In genomic region chr4:183337349-183337748, GRCh38 we compare ENCODE assay signal across 21 cellular contexts. TPM values are rescaled to one million over a fixed set of nuclear protein-coding genes. Genes with fewer than 3 reads are reported as not detected.
DNase-seq lines count a peak whose midpoint lies in the region; ATAC-seq and TF ChIP-seq lines count a peak whose summit lies in the region.
"Had no signal": no experiment of that assay in that cellular context is flagged by ENCODE, and none has a peak within 500 bp of the region (broad histone marks: within the 10 kb centered on the region; RNA-seq: fewer than 3 reads in every experiment).

No MANE protein-coding gene starts in this region.

- H3K18ac ChIP-seq in mesenchymal stem cell (ENCODE audit: low read depth in 1 of 2, low read length in 2 of 2) = no peak overlapping the region

- intact Hi-C loops in stomach (cut with DNase I; ENCODE audit: low total_unique reads) = no loop called here

- H3K36me3 ChIP-seq in mesenchymal stem cell (ENCODE audit: control insufficient read depth in 1 of 2, insufficient read depth in 2 of 2, low read depth in 1 of 2, low read length in 2 of 2) = no peaks in the 10 kb centered on the region
- no peaks in the 10 kb centered on the region for H3K36me3 ChIP-seq in stomach
- no peaks in the 10 kb centered on the region for H3K36me3 ChIP-seq in H7 (replicated peaks; ENCODE audit: control insufficient read depth, insufficient read depth, low read length)
- H3K36me3 ChIP-seq: MG63 had no signal

- no peak overlapping the region for H3K27ac Mint-ChIP-seq in activated CD8-positive, alpha-beta memory T cell treated with anti-CD3 and anti-CD28 coated beads, Interleukin-2, amount 10 ng/mL, durations not matched to agents 7 days and 5 days
- H3K27ac Mint-ChIP-seq in activated T-helper 17 cell treated with anti-CD3 and anti-CD28 coated beads, Interleukin-2, amount 50 U/mL, for 72 hours = no peak overlapping the region

- H3K14ac ChIP-seq in mesenchymal stem cell (ENCODE audit: low read length in 2 of 2) = no peak overlapping the region

- CTCF ChIA-PET in activated CD8-positive, alpha-beta memory T cell treated with anti-CD3 and anti-CD28 coated beads, Interleukin-2, amount 10 ng/mL, durations not matched to agents 7 days and 5 days (lab: Charles Lee) = no interaction called here

- H4K91ac ChIP-seq in mesenchymal stem cell (ENCODE audit: low read length) = peak overlapping the region; percentile 79

- H3K23ac ChIP-seq in mesenchymal stem cell (ENCODE audit: low read length in 2 of 2) = no peak overlapping the region

- TF ChIP-seq CTCF in coronary artery (IDR thresholded peaks at IDR 0.05) (no peak), stomach (IDR thresholded peaks at IDR 0.05) (no peak)

- no peak overlapping the region for H2AFZ ChIP-seq in mesenchymal stem cell (ENCODE audit: low read depth, low read length)
- H2AFZ ChIP-seq: GM23248 had no signal

- H3K4me3 ChIP-seq in coronary artery = no peak overlapping the region
- H3K4me3 ChIP-seq in mesenchymal stem cell (ENCODE audit: insufficient read depth in 1 of 2, low read depth in 1 of 2, low read length in 2 of 2) = no peak overlapping the region
- H3K4me3 ChIP-seq in stomach = no peak overlapping the region
- no peak overlapping the region for H3K4me3 ChIP-seq in H7 (ENCODE audit: insufficient read depth, low read depth, low read length)
- H3K4me3 ChIP-seq: GM23248, MG63 had no signal

- H3K9me3 Mint-ChIP-seq in activated CD8-positive, alpha-beta memory T cell treated with anti-CD3 and anti-CD28 coated beads, Interleukin-2, amount 10 ng/mL, durations not matched to agents 7 days and 5 days (ENCODE audit: low read depth) = no peaks in the 10 kb centered on the region
- no peaks in the 10 kb centered on the region for H3K9me3 Mint-ChIP-seq in activated T-helper 17 cell treated with anti-CD3 and anti-CD28 coated beads, Interleukin-2, amount 50 U/mL, for 72 hours
- H3K9me3 Mint-ChIP-seq: CD8-positive, alpha-beta memory T cell had no signal

- peaks cover 25% of the 10 kb centered on the region for H3K27me3 Mint-ChIP-seq in activated CD8-positive, alpha-beta memory T cell treated with anti-CD3 and anti-CD28 coated beads, Interleukin-2, amount 10 ng/mL, durations not matched to agents 7 days and 5 days
- H3K27me3 Mint-ChIP-seq in activated T-helper 17 cell treated with anti-CD3 and anti-CD28 coated beads, Interleukin-2, amount 50 U/mL, for 72 hours = peaks cover 11% of the 10 kb centered on the region

- H3K27ac ChIP-seq in coronary artery = no peak overlapping the region
- no peak overlapping the region for H3K27ac ChIP-seq in mesenchymal stem cell (ENCODE audit: low read length, poor library complexity, severe bottlenecking)
- H3K27ac ChIP-seq in stomach = no peak overlapping the region
- H3K27ac ChIP-seq: 22Rv1, GM23248 had no signal

- H3K4me3 Mint-ChIP-seq in activated CD8-positive, alpha-beta memory T cell treated with anti-CD3 and anti-CD28 coated beads, Interleukin-2, amount 10 ng/mL, durations not matched to agents 7 days and 5 days = no peak overlapping the region
- H3K4me3 Mint-ChIP-seq in activated T-helper 17 cell treated with anti-CD3 and anti-CD28 coated beads, Interleukin-2, amount 50 U/mL, for 72 hours = no peak overlapping the region
- H3K4me3 Mint-ChIP-seq: CD8-positive, alpha-beta memory T cell had no signal

- TF ChIP-seq POLR2A in stomach (IDR thresholded peaks at IDR 0.05) = no peak

- no peaks in the 10 kb centered on the region for H3K79me1 ChIP-seq in mesenchymal stem cell (replicated peaks; ENCODE audit: low read length, poor library complexity, severe bottlenecking)

- no peak overlapping the region for H4K8ac ChIP-seq in mesenchymal stem cell (ENCODE audit: low read length)

- H3K4me2 ChIP-seq in mesenchymal stem cell (ENCODE audit: low read length, poor library complexity, severe bottlenecking) = no peak overlapping the region

- H3K4me1 ChIP-seq in mesenchymal stem cell (ENCODE audit: control insufficient read depth, insufficient read depth, low read depth, low read length) (peaks cover 7% of the 10 kb centered on the region), stomach (peaks cover 0 to 17% (median 3%) of the 10 kb centered on the region in 4 donors)

- H3K9me3 ChIP-seq in mesenchymal stem cell (ENCODE audit: control insufficient read depth, low read length) (no peaks in the 10 kb centered on the region), stomach (no peaks in the 10 kb centered on the region)
- H3K9me3 ChIP-seq: MG63 had no signal

- peaks cover 6% of the 10 kb centered on the region for H3K4me1 Mint-ChIP-seq in activated CD8-positive, alpha-beta memory T cell treated with anti-CD3 and anti-CD28 coated beads, Interleukin-2, amount 10 ng/mL, durations not matched to agents 7 days and 5 days
- H3K4me1 Mint-ChIP-seq in activated T-helper 17 cell treated with anti-CD3 and anti-CD28 coated beads, Interleukin-2, amount 50 U/mL, for 72 hours = no peaks in the 10 kb centered on the region

- peak overlapping the region; percentile 42 for H2BK120ac ChIP-seq in mesenchymal stem cell (ENCODE audit: low read depth, low read length)

- DNase-seq in activated CD8-positive, alpha-beta memory T cell treated with anti-CD3 and anti-CD28 coated beads, Interleukin-2, amount 10 ng/mL, durations not matched to agents 7 days and 5 days = peak; percentile 12
- no peak for DNase-seq in activated CD8-positive, alpha-beta memory T cell treated with anti-CD3 and anti-CD28 coated beads, Interleukin-2, amount 50 U/mL, for 4 hours
- DNase-seq in coronary artery (ENCODE audit: low spot score) = peak; percentile 62
- no peak for DNase-seq in mesenchymal stem cell
- peak; percentile 13 for DNase-seq in stomach
- no peak for DNase-seq in H7
- DNase-seq: CD8-positive, alpha-beta memory T cell; DMS79 treated with DMSO at 0.1 percent for 48 hours; GM23248; Karpas-422; MG63; NCI-H1092 treated with DMSO at 0.1 percent for 48 hours; NCI-H1694; NCI-H226; NCI-H526; SHP77 treated with DMSO at 0.1 percent for 48 hours had no signal

- WGBS in mesenchymal stem cell = 91% methylated on average over 7 of the region's 9 CpGs
- WGBS in stomach, 5 donors = 67 to 89% (median 86%) methylated on average over 1 to 9 of the region's 9 CpGs

- peak overlapping the region in 1 of 2 experiments; percentile 92 for H3K4ac ChIP-seq in mesenchymal stem cell (ENCODE audit: low read depth in 1 of 2, low read length in 2 of 2)

- H2BK15ac ChIP-seq in mesenchymal stem cell (ENCODE audit: low read depth, poor library complexity, severe bottlenecking) = peak overlapping the region; percentile 45

- H3K27me3 ChIP-seq in mesenchymal stem cell (ENCODE audit: control insufficient read depth in 1 of 2, insufficient read depth in 1 of 2, low read length in 2 of 2) (no peaks in the 10 kb centered on the region), stomach (peaks cover 0 to under 1% (median 0%) of the 10 kb centered on the region in 3 donors), H7 (ENCODE audit: control insufficient read depth, insufficient read depth, low read length) (no peaks in the 10 kb centered on the region)
- H3K27me3 ChIP-seq: MG63 had no signal

- ATAC-seq in activated CD8-positive, alpha-beta memory T cell treated with anti-CD3 and anti-CD28 coated beads, Interleukin-2, amount 10 ng/mL, durations not matched to agents 7 days and 5 days = no peak
- no peak for ATAC-seq in HG03280 (IDR thresholded peaks at IDR 0.05; ENCODE audit: unreplicated experiment)
- ATAC-seq in activated T-helper 17 cell treated with anti-CD3 and anti-CD28 coated beads, Interleukin-2, amount 50 U/mL, for 72 hours (replicated peaks) = no peak

- H2BK5ac ChIP-seq in mesenchymal stem cell (ENCODE audit: low read depth, low read length, poor library complexity, severe bottlenecking) = no peak overlapping the region

- H3K9ac ChIP-seq in mesenchymal stem cell (ENCODE audit: low read length) = no peak overlapping the region
- H3K9ac ChIP-seq: GM23248 had no signal

- H3K36me3 Mint-ChIP-seq in activated CD8-positive, alpha-beta memory T cell treated with anti-CD3 and anti-CD28 coated beads, Interleukin-2, amount 10 ng/mL, durations not matched to agents 7 days and 5 days = no peaks in the 10 kb centered on the region
- H3K36me3 Mint-ChIP-seq in activated T-helper 17 cell treated with anti-CD3 and anti-CD28 coated beads, Interleukin-2, amount 50 U/mL, for 72 hours (ENCODE audit: low read depth) = no peaks in the 10 kb centered on the region
- H3K36me3 Mint-ChIP-seq: CD8-positive, alpha-beta memory T cell had no signal

- H2AK5ac ChIP-seq in mesenchymal stem cell (ENCODE audit: low read length, severe bottlenecking) = peak overlapping the region; percentile 25

- H2BK12ac ChIP-seq in mesenchymal stem cell (ENCODE audit: low read length in 2 of 2) = peak overlapping the region in 1 of 2 experiments; percentile 90

- no peak for TF ChIP-seq EP300 in stomach (IDR thresholded peaks at IDR 0.05)

RNA-seq across cellular contexts. Expression of gene CLDN24, which starts 15.1 kb away (rescaled TPM):
- not detected for total RNA-seq in activated CD8-positive, alpha-beta memory T cell treated with anti-CD3 and anti-CD28 coated beads, Interleukin-2, amount 10 ng/mL, durations not matched to agents 7 days and 5 days
- not detected for polyA plus RNA-seq in mesenchymal stem cell (2013, experiment 1 of 2)
- not detected for polyA plus RNA-seq in mesenchymal stem cell (2013, experiment 2 of 2)
- total RNA-seq in stomach = not detected
- under 1 TPM in 1 of 3 donors, not detected in 2; 0.25 TPM for polyA plus RNA-seq in stomach
- not detected in 2 replicates for total RNA-seq in H7 (2014; rRNA removed; shearing (Covaris generic))
- total RNA-seq in activated T-helper 17 cell treated with anti-CD3 and anti-CD28 coated beads, Interleukin-2, amount 50 U/mL, for 72 hours = not detected
- total RNA-seq: CD8-positive, alpha-beta memory T cell; G401; GM23248 had no signal
- polyA plus RNA-seq: BJ; CD8-positive, alpha-beta memory T cell; GM23248 had no signal

RNA-seq across cellular contexts. Expression of gene CLDN22, which starts 17.3 kb away (rescaled TPM):
- not detected for total RNA-seq in activated CD8-positive, alpha-beta memory T cell treated with anti-CD3 and anti-CD28 coated beads, Interleukin-2, amount 10 ng/mL, durations not matched to agents 7 days and 5 days
- 0.03 TPM for polyA plus RNA-seq in mesenchymal stem cell (2013, experiment 1 of 2)
- not detected for polyA plus RNA-seq in mesenchymal stem cell (2013, experiment 2 of 2)
- not detected for total RNA-seq in stomach
- under 1 TPM in 1 of 3 donors, not detected in 2; 0.30 TPM for polyA plus RNA-seq in stomach
- not detected in 2 replicates for total RNA-seq in H7 (2014; rRNA removed; shearing (Covaris generic))
- total RNA-seq in activated T-helper 17 cell treated with anti-CD3 and anti-CD28 coated beads, Interleukin-2, amount 50 U/mL, for 72 hours = not detected
- total RNA-seq: CD8-positive, alpha-beta memory T cell; G401; GM23248 had no signal
- polyA plus RNA-seq: CD8-positive, alpha-beta memory T cell; GM23248 had no signal

Comparison
In these comparisons a context has a peak if more than half of its experiments do, and no peak if none do; other contexts are left out.
1. DNase-seq: peak in activated CD8-positive, alpha-beta memory T cell treated with anti-CD3 and anti-CD28 coated beads, Interleukin-2, amount 10 ng/mL, durations not matched to agents 7 days and 5 days (single experiment), coronary artery (single experiment) and stomach (single experiment); none in activated CD8-positive, alpha-beta memory T cell treated with anti-CD3 and anti-CD28 coated beads, Interleukin-2, amount 50 U/mL, for 4 hours (single experiment), mesenchymal stem cell (single experiment) and H7 (single experiment).